Comparison of ENCODE assay signal across 8 cellular contexts in the genomic region with DNA sequence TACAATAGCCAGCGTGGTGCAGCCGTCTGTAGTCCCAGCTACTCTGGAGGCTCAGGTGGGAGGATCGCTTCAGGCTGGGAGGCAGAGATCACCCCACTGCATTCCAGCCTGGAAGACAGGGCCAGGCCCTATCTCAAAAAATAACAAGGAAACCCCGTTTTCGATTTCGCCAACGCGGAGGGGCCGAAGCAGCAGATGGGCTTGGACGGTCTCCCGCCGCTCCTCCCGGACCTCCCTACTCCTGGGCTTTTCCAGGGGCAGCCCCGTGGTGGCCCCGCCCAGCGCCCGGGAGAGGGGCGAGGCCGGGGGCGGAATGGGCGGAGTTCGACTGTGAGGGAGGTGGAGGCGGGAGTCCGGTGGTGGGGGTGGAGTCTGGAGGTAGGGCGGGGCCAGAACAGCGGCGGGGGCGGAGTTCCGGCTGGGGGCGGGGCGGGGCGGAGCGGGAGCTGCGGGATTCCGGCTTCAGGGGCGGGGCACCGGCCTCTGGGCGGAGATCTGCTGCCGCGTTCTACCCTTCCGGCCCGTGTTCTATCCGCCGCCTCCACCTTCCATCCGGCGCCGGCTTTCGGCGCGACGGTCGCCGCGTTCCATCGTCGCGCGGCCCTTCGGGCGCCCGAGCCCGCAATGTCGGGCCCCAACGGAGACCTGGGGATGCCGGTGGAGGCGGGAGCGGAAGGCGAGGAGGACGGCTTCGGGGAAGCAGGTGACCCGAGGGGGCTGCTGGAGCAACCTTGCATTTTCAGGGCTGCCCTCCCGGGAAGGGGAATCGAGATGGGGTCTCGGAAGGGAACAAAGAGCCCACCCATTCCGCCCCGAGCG. TPM values are rescaled to one million over a fixed set of nuclear protein-coding genes. Genes with fewer than 3 reads are reported as not detected.
A peak's percentile ranks its signal among the peaks of the same experiment; 100 is the strongest.
DNase-seq lines count a peak whose midpoint lies in the region; ATAC-seq and TF ChIP-seq lines count a peak whose summit lies in the region.

A gene with protein sequence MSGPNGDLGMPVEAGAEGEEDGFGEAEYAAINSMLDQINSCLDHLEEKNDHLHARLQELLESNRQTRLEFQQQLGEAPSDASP (plus strand): TSS at position 482 of the 819 bp plus-strand sequence. CDS start 143 bp downstream, at position 625.

- no peaks in the 10 kb centered on the region for H3K9me3 ChIP-seq in GM23248 (ENCODE audit: low read depth)
- H3K9me3 ChIP-seq in Loucy (ENCODE audit: insufficient read depth, low read depth, low read length) = no peaks in the 10 kb centered on the region
- H3K9me3 ChIP-seq in RWPE2 (ENCODE audit: severe bottlenecking) = no peaks in the 10 kb centered on the region

- no peak for TF ChIP-seq CTCF in Loucy (conservative IDR thresholded peaks at IDR 0.05; ENCODE audit: low read length)
- no peak for TF ChIP-seq CTCF in RWPE2 (IDR thresholded peaks at IDR 0.05; ENCODE audit: poor library complexity, severe bottlenecking)
- TF ChIP-seq CTCF in fibroblast of mammary gland (conservative IDR thresholded peaks at IDR 0.05; ENCODE audit: control insufficient read depth, insufficient read depth, low read depth, low read length) = no peak
- TF ChIP-seq CTCF in natural killer cell (IDR thresholded peaks at IDR 0.05) = no peak

- peaks cover 11% of the 10 kb centered on the region for H3K4me1 ChIP-seq in GM23248 (ENCODE audit: insufficient read depth)
- H3K4me1 ChIP-seq in Loucy (ENCODE audit: insufficient read depth, low read length, poor library complexity, severe bottlenecking) = peaks cover 21% of the 10 kb centered on the region
- H3K4me1 ChIP-seq in RWPE2 (ENCODE audit: insufficient read depth, poor library complexity, severe bottlenecking) = no peaks in the 10 kb centered on the region

- H3K36me3 Mint-ChIP-seq in activated T-helper 2 cell treated with anti-CD3 and anti-CD28 coated beads, Interferon-gamma antibody, Interleukin-2, Interleukin-4, amounts not matched to agents 10 μg/mL and 5 μg/mL and 100 μg/mL, durations not matched to agents 14 hours and 24 hours and 36 hours (ENCODE audit: low read depth) = peaks cover 26% of the 10 kb centered on the region
- no peaks in the 10 kb centered on the region for H3K36me3 Mint-ChIP-seq in natural killer cell

- H3K79me2 ChIP-seq in GM23248 (ENCODE audit: insufficient read depth) (0 out of 2 replicates have a peak, but pooled peaks cover 4% of the 10 kb centered on the region), Loucy (ENCODE audit: insufficient read depth, low read length) (peaks cover 30% of the 10 kb centered on the region)

- peaks cover 17% of the 10 kb centered on the region for H3K4me1 Mint-ChIP-seq in activated T-helper 2 cell treated with anti-CD3 and anti-CD28 coated beads, Interferon-gamma antibody, Interleukin-2, Interleukin-4, amounts not matched to agents 10 μg/mL and 5 μg/mL and 100 μg/mL, durations not matched to agents 14 hours and 24 hours and 36 hours (ENCODE audit: low read depth)
- H3K4me1 Mint-ChIP-seq in natural killer cell = peaks cover 15 to 22% of the 10 kb centered on the region in 2 donors

- intact Hi-C loops in activated T-helper 2 cell treated with anti-CD3 and anti-CD28 coated beads, Interferon-gamma antibody, Interleukin-2, Interleukin-4, amounts not matched to agents 10 μg/mL and 5 μg/mL and 100 μg/mL, durations not matched to agents 14 hours and 24 hours and 36 hours (cut with micrococcal nuclease) = loop anchor here (2.0 to 10.0 kb wide), 3 partner anchors 31 to 395 kb away; a partner anchor contains a TSS
- intact Hi-C loops in natural killer cell (cut with micrococcal nuclease) = no loop called here

- H3F3A ChIP-seq in GM23248 (ENCODE audit: insufficient read depth) (peaks cover 16% of the 10 kb centered on the region; the same call in 1 of the 2 replicates), Loucy (ENCODE audit: low read depth) (no peaks in the 10 kb centered on the region)

- no peaks in the 10 kb centered on the region for H3K9me3 Mint-ChIP-seq in activated T-helper 2 cell treated with anti-CD3 and anti-CD28 coated beads, Interferon-gamma antibody, Interleukin-2, Interleukin-4, amounts not matched to agents 10 μg/mL and 5 μg/mL and 100 μg/mL, durations not matched to agents 14 hours and 24 hours and 36 hours
- H3K9me3 Mint-ChIP-seq in natural killer cell = no peaks in the 10 kb centered on the region

- 1 to 2% methylated on average over 41 to 77 of the region's 77 CpGs for WGBS in GM23248 (ENCODE audit: low coverage in 1 of 2, low lambda C conversion rate in 2 of 2, missing lambda C conversion rate in 2 of 2), 2 experiments

- H4K20me1 ChIP-seq in GM23248 (ENCODE audit: insufficient read depth) = no peaks in the 10 kb centered on the region
- peaks cover 9% of the 10 kb centered on the region for H4K20me1 ChIP-seq in Loucy (ENCODE audit: insufficient read depth, low read length, poor library complexity, severe bottlenecking)

- DNase-seq in DMS53 treated with DMSO at 0.1 percent for 48 hours (lab: John Stamatoyannopoulos, UW; ENCODE audit: unreplicated experiment) (peak; percentile 94), GM23248 (peak; percentile 93), RWPE2 (ENCODE audit: low spot score) (peak; percentile 92), fibroblast of mammary gland (ENCODE audit: low read depth) (peak; percentile 86), natural killer cell (peak; percentile 87)
- peak; percentile 90 for DNase-seq in activated T-helper 2 cell treated with anti-CD3 and anti-CD28 coated beads, Interferon-gamma antibody, Interleukin-2, Interleukin-4, amounts not matched to agents 10 μg/mL and 5 μg/mL and 100 μg/mL, durations not matched to agents 14 hours and 24 hours and 36 hours (ENCODE audit: low spot score)
- DNase-seq in stimulated activated naive CD4-positive, alpha-beta T cell (lab: John Stamatoyannopoulos, UW) = peak; percentile 84 to 92 (median 90)

- in situ Hi-C loops in GM23248 (cut with MboI) = no loop called here

- H3K4me2 ChIP-seq in GM23248 (ENCODE audit: unreplicated experiment) (peak within 1 kb of the TSS; percentile 79), Loucy (ENCODE audit: low read depth, low read length, poor library complexity, severe bottlenecking) (peak within 1 kb of the TSS; percentile 90)

- H3K36me3 ChIP-seq in GM23248 (ENCODE audit: low read depth) = peaks cover 5% of the 10 kb centered on the region; the same call in 1 of the 2 replicates
- peaks cover 24% of the 10 kb centered on the region; the same call in 1 of the 2 replicates for H3K36me3 ChIP-seq in Loucy (ENCODE audit: insufficient read depth, low read length)
- peaks cover 21% of the 10 kb centered on the region for H3K36me3 ChIP-seq in RWPE2 (ENCODE audit: low read depth)

- no peaks in the 10 kb centered on the region for H3K27me3 Mint-ChIP-seq in activated T-helper 2 cell treated with anti-CD3 and anti-CD28 coated beads, Interferon-gamma antibody, Interleukin-2, Interleukin-4, amounts not matched to agents 10 μg/mL and 5 μg/mL and 100 μg/mL, durations not matched to agents 14 hours and 24 hours and 36 hours (ENCODE audit: low read depth)
- no peaks in the 10 kb centered on the region for H3K27me3 Mint-ChIP-seq in natural killer cell (ENCODE audit: low read depth in 2 of 2)

- H3K27ac ChIP-seq in GM23248 = peak within 1 kb of the TSS; percentile 21
- H3K27ac ChIP-seq in RWPE2 (ENCODE audit: poor library complexity, severe bottlenecking) = peak within 1 kb of the TSS; percentile 26

- H3K4me3 Mint-ChIP-seq in activated T-helper 2 cell treated with anti-CD3 and anti-CD28 coated beads, Interferon-gamma antibody, Interleukin-2, Interleukin-4, amounts not matched to agents 10 μg/mL and 5 μg/mL and 100 μg/mL, durations not matched to agents 14 hours and 24 hours and 36 hours (ENCODE audit: low read depth) = peak within 1 kb of the TSS; percentile 81
- H3K4me3 Mint-ChIP-seq in natural killer cell = peak within 1 kb of the TSS; percentile 92

- ATAC-seq in RWPE2 (ENCODE audit: low read depth) = peak; percentile 85
- ATAC-seq in natural killer cell = peak; percentile 90 to 97 (median 93)

- H3K27me3 ChIP-seq in GM23248 (replicated peaks; ENCODE audit: insufficient read depth) = no peaks in the 10 kb centered on the region
- H3K27me3 ChIP-seq in Loucy (ENCODE audit: insufficient read depth, low read length, poor library complexity, severe bottlenecking) = no peaks in the 10 kb centered on the region
- no peaks in the 10 kb centered on the region for H3K27me3 ChIP-seq in RWPE2 (ENCODE audit: insufficient read depth, poor library complexity, severe bottlenecking)

- H2AFZ ChIP-seq in GM23248 (peak within 1 kb of the TSS; percentile 88), Loucy (ENCODE audit: low read length) (peak within 1 kb of the TSS; percentile 85)

- peak within 1 kb of the TSS; percentile 83 for H3K27ac Mint-ChIP-seq in activated T-helper 2 cell treated with anti-CD3 and anti-CD28 coated beads, Interferon-gamma antibody, Interleukin-2, Interleukin-4, amounts not matched to agents 10 μg/mL and 5 μg/mL and 100 μg/mL, durations not matched to agents 14 hours and 24 hours and 36 hours
- H3K27ac Mint-ChIP-seq in natural killer cell = peak within 1 kb of the TSS; percentile 82 to 90

- peak within 1 kb of the TSS; percentile 85 for H3K4me3 ChIP-seq in GM23248
- peak within 1 kb of the TSS; percentile 97 for H3K4me3 ChIP-seq in Loucy (ENCODE audit: low read length, poor library complexity, severe bottlenecking)
- H3K4me3 ChIP-seq in RWPE2 (ENCODE audit: severe bottlenecking) = peak within 1 kb of the TSS; percentile 89
- H3K4me3 ChIP-seq in fibroblast of mammary gland (ENCODE audit: control insufficient read depth, low read depth, low read length) = peak within 1 kb of the TSS; percentile 77

- no peaks in the 10 kb centered on the region for H3K9me2 ChIP-seq in GM23248 (ENCODE audit: insufficient read depth)
- no peaks in the 10 kb centered on the region for H3K9me2 ChIP-seq in Loucy (replicated peaks; ENCODE audit: low read depth, low read length)

- H3K9ac ChIP-seq in GM23248 (peak within 1 kb of the TSS; percentile 80), Loucy (ENCODE audit: low read depth, low read length, poor library complexity, severe bottlenecking) (peak within 1 kb of the TSS; percentile 94)

RNA-seq across cellular contexts. Expression of the gene that starts here (rescaled TPM):
- 229 and 315 TPM in 2 replicates for total RNA-seq in GM23248 (2014; rRNA removed; shearing (Covaris generic))
- 137 and 142 TPM in 2 replicates for polyA plus RNA-seq in GM23248 (2016; fragmentation: Nextera tagmentation; extraction: Ambion mirVana)
- 93.8 and 103 TPM in 2 replicates for total RNA-seq in activated T-helper 2 cell treated with anti-CD3 and anti-CD28 coated beads, Interferon-gamma antibody, Interleukin-2, Interleukin-4, amounts not matched to agents 10 μg/mL and 5 μg/mL and 100 μg/mL, durations not matched to agents 14 hours and 24 hours and 36 hours
- 10 to 100 TPM; 61.8 to 74.0 (median 69.3) TPM for total RNA-seq in natural killer cell

Comparison
In these comparisons a context has a peak if more than half of its experiments do, and no peak if none do; other contexts are left out.
1. Peak in every context shown above with its lines: DNase-seq, ATAC-seq, H3K4me3 ChIP-seq and H3K27ac ChIP-seq.